ENCODE assay signal across 1 cellular context in the genomic region with DNA sequence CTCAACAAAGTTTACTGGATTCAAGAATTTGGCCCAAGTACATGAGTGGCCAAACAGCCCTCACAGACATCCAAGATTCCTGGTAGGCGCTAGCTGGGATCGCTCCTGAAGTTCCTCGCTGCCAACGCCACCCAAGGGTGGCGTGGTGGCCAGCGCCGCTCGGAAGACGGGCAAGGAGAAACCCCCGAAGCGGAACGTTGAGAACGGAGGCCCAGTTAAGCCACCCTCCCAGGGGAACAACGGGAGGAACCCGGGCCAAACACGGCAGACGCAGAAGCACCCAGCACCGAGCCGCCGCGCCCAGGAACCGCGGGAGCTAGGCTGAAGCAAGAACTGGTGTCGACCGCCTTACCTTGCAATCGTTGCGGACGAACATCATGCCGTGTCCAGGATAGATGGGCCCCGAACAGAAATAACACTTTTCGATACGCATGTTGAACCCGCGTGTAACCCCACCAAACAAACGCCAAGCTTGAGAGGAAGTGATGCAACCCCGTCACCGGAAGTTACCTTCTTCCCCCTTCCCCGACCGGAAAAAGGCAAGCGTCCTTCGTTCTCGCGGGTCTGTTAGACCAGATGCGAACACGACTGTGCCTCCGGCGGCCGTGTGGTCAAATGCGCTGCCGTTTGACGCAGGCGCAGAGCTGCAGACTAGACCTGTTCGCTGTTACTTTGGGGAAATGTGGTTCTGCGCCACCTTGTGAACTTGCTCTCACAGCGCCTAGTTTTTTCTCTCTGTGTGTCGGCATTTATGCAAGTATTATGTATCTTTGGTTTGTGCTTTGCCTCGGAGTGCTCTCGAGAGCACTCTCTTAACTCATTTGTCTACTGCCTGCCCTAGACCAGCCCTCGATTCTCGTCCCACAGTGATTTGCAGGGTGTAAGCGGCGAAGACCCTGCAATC.
TF ChIP-seq lines count a peak whose summit lies in the region.

A gene (minus strand): TSS at position 484 of the 904 bp plus-strand sequence. CDS start 51 bp downstream, at position 433.

TF ChIP-seq in K562, 482 proteins besides CTCF, POLR2A, EP300 and RAD21 (continued from another document and continues in another):
- no peak for TF ChIP-seq ZNF764 (CRISPR knock-in tag; IDR thresholded peaks at IDR 0.05; ENCODE audit: low read depth)
- TF ChIP-seq CBX5 (IDR thresholded peaks at IDR 0.05; ENCODE audit: borderline replicate concordance, low read depth): no peak; the same call in 1 of the 2 replicates
- TF ChIP-seq, protein P1, sequence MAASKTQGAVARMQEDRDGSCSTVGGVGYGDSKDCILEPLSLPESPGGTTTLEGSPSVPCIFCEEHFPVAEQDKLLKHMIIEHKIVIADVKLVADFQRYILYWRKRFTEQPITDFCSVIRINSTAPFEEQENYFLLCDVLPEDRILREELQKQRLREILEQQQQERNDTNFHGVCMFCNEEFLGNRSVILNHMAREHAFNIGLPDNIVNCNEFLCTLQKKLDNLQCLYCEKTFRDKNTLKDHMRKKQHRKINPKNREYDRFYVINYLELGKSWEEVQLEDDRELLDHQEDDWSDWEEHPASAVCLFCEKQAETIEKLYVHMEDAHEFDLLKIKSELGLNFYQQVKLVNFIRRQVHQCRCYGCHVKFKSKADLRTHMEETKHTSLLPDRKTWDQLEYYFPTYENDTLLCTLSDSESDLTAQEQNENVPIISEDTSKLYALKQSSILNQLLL (CRISPR knock-in tag; IDR thresholded peaks at IDR 0.05; ENCODE audit: borderline replicate concordance): no peak
- TF ChIP-seq MTA3 (IDR thresholded peaks at IDR 0.05; ENCODE audit: borderline replicate concordance): peak; percentile 85; the same call in 1 of the 2 replicates
- TF ChIP-seq, protein P2, sequence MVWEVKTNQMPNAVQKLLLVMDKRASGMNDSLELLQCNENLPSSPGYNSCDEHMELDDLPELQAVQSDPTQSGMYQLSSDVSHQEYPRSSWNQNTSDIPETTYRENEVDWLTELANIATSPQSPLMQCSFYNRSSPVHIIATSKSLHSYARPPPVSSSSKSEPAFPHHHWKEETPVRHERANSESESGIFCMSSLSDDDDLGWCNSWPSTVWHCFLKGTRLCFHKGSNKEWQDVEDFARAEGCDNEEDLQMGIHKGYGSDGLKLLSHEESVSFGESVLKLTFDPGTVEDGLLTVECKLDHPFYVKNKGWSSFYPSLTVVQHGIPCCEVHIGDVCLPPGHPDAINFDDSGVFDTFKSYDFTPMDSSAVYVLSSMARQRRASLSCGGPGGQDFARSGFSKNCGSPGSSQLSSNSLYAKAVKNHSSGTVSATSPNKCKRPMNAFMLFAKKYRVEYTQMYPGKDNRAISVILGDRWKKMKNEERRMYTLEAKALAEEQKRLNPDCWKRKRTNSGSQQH (CRISPR knock-in tag; IDR thresholded peaks at IDR 0.05): no peak
- TF ChIP-seq, protein P3, sequence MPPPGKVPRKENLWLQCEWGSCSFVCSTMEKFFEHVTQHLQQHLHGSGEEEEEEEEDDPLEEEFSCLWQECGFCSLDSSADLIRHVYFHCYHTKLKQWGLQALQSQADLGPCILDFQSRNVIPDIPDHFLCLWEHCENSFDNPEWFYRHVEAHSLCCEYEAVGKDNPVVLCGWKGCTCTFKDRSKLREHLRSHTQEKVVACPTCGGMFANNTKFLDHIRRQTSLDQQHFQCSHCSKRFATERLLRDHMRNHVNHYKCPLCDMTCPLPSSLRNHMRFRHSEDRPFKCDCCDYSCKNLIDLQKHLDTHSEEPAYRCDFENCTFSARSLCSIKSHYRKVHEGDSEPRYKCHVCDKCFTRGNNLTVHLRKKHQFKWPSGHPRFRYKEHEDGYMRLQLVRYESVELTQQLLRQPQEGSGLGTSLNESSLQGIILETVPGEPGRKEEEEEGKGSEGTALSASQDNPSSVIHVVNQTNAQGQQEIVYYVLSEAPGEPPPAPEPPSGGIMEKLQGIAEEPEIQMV (tag; conservative IDR thresholded peaks at IDR 0.05; ENCODE audit: low read depth): no peak
- TF ChIP-seq BACH1 (tag; IDR thresholded peaks at IDR 0.05): no peak; the same call in 1 of the 2 replicates
- TF ChIP-seq, protein P4, sequence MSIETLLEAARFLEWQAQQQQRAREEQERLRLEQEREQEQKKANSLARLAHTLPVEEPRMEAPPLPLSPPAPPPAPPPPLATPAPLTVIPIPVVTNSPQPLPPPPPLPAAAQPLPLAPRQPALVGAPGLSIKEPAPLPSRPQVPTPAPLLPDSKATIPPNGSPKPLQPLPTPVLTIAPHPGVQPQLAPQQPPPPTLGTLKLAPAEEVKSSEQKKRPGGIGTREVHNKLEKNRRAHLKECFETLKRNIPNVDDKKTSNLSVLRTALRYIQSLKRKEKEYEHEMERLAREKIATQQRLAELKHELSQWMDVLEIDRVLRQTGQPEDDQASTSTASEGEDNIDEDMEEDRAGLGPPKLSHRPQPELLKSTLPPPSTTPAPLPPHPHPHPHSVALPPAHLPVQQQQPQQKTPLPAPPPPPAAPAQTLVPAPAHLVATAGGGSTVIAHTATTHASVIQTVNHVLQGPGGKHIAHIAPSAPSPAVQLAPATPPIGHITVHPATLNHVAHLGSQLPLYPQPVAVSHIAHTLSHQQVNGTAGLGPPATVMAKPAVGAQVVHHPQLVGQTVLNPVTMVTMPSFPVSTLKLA (conservative IDR thresholded peaks at IDR 0.05): peak; percentile 79 to 89
- no peak for TF ChIP-seq TAF15 (IDR thresholded peaks at IDR 0.05; ENCODE audit: low read depth, low read length)
- TF ChIP-seq RHOXF2B (CRISPR knock-in tag; conservative IDR thresholded peaks at IDR 0.05): no peak
- TF ChIP-seq HNRNPK (IDR thresholded peaks at IDR 0.05; ENCODE audit: low read depth, low read length, poor library complexity, severe bottlenecking): no peak
- no peak for TF ChIP-seq MEF2A (IDR thresholded peaks at IDR 0.05; ENCODE audit: control insufficient read depth, low read depth, low read length)
- TF ChIP-seq POLR3A (IDR thresholded peaks at IDR 0.05; ENCODE audit: borderline replicate concordance, extremely low read depth, insufficient read depth, insufficient read length): no peak
- TF ChIP-seq, protein P5, sequence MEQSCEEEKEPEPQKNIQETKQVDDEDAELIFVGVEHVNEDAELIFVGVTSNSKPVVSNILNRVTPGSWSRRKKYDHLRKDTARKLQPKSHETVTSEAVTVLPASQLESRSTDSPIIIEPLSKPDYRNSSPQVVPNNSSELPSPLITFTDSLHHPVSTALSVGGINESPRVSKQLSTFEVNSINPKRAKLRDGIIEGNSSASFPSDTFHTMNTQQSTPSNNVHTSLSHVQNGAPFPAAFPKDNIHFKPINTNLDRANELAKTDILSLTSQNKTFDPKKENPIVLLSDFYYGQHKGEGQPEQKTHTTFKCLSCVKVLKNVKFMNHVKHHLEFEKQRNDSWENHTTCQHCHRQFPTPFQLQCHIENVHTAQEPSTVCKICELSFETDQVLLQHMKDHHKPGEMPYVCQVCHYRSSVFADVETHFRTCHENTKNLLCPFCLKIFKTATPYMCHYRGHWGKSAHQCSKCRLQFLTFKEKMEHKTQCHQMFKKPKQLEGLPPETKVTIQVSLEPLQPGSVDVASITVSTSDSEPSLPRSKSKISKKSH (CRISPR knock-in tag; IDR thresholded peaks at IDR 0.05): no peak
- TF ChIP-seq, protein P6, sequence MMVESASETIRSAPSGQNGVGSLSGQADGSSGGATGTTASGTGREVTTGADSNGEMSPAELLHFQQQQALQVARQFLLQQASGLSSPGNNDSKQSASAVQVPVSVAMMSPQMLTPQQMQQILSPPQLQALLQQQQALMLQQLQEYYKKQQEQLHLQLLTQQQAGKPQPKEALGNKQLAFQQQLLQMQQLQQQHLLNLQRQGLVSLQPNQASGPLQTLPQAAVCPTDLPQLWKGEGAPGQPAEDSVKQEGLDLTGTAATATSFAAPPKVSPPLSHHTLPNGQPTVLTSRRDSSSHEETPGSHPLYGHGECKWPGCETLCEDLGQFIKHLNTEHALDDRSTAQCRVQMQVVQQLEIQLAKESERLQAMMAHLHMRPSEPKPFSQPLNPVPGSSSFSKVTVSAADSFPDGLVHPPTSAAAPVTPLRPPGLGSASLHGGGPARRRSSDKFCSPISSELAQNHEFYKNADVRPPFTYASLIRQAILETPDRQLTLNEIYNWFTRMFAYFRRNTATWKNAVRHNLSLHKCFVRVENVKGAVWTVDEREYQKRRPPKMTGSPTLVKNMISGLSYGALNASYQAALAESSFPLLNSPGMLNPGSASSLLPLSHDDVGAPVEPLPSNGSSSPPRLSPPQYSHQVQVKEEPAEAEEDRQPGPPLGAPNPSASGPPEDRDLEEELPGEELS (CRISPR knock-in tag; IDR thresholded peaks at IDR 0.05; ENCODE audit: borderline replicate concordance): no peak
- TF ChIP-seq, protein P7, sequence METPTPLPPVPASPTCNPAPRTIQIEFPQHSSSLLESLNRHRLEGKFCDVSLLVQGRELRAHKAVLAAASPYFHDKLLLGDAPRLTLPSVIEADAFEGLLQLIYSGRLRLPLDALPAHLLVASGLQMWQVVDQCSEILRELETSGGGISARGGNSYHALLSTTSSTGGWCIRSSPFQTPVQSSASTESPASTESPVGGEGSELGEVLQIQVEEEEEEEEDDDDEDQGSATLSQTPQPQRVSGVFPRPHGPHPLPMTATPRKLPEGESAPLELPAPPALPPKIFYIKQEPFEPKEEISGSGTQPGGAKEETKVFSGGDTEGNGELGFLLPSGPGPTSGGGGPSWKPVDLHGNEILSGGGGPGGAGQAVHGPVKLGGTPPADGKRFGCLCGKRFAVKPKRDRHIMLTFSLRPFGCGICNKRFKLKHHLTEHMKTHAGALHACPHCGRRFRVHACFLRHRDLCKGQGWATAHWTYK (CRISPR knock-in tag; IDR thresholded peaks at IDR 0.05): no peak
- TF ChIP-seq, protein P8, sequence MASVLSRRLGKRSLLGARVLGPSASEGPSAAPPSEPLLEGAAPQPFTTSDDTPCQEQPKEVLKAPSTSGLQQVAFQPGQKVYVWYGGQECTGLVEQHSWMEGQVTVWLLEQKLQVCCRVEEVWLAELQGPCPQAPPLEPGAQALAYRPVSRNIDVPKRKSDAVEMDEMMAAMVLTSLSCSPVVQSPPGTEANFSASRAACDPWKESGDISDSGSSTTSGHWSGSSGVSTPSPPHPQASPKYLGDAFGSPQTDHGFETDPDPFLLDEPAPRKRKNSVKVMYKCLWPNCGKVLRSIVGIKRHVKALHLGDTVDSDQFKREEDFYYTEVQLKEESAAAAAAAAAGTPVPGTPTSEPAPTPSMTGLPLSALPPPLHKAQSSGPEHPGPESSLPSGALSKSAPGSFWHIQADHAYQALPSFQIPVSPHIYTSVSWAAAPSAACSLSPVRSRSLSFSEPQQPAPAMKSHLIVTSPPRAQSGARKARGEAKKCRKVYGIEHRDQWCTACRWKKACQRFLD (CRISPR knock-in tag; IDR thresholded peaks at IDR 0.05): 0 out of 2 replicates have a peak, but pooled peaks have one; percentile 27
- peak; percentile 19; the same call in 1 of the 2 replicates for TF ChIP-seq MAFF (IDR thresholded peaks at IDR 0.05; ENCODE audit: low read length)
- TF ChIP-seq SRF (CRISPR knock-in tag; IDR thresholded peaks at IDR 0.05): no peak; a peak in 1 of 4 replicates
- TF ChIP-seq ZNF224 (CRISPR knock-in tag; IDR thresholded peaks at IDR 0.05): no peak
- TF ChIP-seq, protein P9, sequence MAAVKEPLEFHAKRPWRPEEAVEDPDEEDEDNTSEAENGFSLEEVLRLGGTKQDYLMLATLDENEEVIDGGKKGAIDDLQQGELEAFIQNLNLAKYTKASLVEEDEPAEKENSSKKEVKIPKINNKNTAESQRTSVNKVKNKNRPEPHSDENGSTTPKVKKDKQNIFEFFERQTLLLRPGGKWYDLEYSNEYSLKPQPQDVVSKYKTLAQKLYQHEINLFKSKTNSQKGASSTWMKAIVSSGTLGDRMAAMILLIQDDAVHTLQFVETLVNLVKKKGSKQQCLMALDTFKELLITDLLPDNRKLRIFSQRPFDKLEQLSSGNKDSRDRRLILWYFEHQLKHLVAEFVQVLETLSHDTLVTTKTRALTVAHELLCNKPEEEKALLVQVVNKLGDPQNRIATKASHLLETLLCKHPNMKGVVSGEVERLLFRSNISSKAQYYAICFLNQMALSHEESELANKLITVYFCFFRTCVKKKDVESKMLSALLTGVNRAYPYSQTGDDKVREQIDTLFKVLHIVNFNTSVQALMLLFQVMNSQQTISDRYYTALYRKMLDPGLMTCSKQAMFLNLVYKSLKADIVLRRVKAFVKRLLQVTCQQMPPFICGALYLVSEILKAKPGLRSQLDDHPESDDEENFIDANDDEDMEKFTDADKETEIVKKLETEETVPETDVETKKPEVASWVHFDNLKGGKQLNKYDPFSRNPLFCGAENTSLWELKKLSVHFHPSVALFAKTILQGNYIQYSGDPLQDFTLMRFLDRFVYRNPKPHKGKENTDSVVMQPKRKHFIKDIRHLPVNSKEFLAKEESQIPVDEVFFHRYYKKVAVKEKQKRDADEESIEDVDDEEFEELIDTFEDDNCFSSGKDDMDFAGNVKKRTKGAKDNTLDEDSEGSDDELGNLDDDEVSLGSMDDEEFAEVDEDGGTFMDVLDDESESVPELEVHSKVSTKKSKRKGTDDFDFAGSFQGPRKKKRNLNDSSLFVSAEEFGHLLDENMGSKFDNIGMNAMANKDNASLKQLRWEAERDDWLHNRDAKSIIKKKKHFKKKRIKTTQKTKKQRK (IDR thresholded peaks at IDR 0.05; ENCODE audit: borderline replicate concordance, low read depth, low read length): no peak
- peak; percentile 37; the same call in 1 of the 2 replicates for TF ChIP-seq TCF7L2 (IDR thresholded peaks at IDR 0.05; ENCODE audit: low read depth, low read length)
- peak; percentile 89 for TF ChIP-seq JUND (IDR thresholded peaks at IDR 0.05; ENCODE audit: borderline replicate concordance, low read depth, low read length)
- TF ChIP-seq JUND (tag; IDR thresholded peaks at IDR 0.05; ENCODE audit: borderline replicate concordance, low read depth, low read length): peak; percentile 85; the same call in 2 of the 3 replicates
- no peak for TF ChIP-seq PRMT5 (CRISPR knock-in tag; IDR thresholded peaks at IDR 0.05)
- TF ChIP-seq, protein P10, sequence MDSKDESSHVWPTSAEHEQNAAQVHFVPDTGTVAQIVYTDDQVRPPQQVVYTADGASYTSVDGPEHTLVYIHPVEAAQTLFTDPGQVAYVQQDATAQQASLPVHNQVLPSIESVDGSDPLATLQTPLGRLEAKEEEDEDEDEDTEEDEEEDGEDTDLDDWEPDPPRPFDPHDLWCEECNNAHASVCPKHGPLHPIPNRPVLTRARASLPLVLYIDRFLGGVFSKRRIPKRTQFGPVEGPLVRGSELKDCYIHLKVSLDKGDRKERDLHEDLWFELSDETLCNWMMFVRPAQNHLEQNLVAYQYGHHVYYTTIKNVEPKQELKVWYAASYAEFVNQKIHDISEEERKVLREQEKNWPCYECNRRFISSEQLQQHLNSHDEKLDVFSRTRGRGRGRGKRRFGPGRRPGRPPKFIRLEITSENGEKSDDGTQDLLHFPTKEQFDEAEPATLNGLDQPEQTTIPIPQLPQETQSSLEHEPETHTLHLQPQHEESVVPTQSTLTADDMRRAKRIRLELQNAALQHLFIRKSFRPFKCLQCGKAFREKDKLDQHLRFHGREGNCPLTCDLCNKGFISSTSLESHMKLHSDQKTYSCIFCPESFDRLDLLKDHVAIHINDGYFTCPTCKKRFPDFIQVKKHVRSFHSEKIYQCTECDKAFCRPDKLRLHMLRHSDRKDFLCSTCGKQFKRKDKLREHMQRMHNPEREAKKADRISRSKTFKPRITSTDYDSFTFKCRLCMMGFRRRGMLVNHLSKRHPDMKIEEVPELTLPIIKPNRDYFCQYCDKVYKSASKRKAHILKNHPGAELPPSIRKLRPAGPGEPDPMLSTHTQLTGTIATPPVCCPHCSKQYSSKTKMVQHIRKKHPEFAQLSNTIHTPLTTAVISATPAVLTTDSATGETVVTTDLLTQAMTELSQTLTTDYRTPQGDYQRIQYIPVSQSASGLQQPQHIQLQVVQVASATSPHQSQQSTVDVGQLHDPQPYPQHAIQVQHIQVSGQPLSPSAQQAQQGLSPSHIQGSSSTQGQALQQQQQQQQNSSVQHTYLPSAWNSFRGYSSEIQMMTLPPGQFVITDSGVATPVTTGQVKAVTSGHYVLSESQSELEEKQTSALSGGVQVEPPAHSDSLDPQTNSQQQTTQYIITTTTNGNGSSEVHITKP (IDR thresholded peaks at IDR 0.05; ENCODE audit: partially characterized antibody): no peak
- TF ChIP-seq, protein P11, sequence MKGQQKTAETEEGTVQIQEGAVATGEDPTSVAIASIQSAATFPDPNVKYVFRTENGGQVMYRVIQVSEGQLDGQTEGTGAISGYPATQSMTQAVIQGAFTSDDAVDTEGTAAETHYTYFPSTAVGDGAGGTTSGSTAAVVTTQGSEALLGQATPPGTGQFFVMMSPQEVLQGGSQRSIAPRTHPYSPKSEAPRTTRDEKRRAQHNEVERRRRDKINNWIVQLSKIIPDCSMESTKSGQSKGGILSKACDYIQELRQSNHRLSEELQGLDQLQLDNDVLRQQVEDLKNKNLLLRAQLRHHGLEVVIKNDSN (CRISPR knock-in tag; IDR thresholded peaks at IDR 0.05): no peak
